ENCODE assay signal across 29 cellular contexts in the genomic region with DNA sequence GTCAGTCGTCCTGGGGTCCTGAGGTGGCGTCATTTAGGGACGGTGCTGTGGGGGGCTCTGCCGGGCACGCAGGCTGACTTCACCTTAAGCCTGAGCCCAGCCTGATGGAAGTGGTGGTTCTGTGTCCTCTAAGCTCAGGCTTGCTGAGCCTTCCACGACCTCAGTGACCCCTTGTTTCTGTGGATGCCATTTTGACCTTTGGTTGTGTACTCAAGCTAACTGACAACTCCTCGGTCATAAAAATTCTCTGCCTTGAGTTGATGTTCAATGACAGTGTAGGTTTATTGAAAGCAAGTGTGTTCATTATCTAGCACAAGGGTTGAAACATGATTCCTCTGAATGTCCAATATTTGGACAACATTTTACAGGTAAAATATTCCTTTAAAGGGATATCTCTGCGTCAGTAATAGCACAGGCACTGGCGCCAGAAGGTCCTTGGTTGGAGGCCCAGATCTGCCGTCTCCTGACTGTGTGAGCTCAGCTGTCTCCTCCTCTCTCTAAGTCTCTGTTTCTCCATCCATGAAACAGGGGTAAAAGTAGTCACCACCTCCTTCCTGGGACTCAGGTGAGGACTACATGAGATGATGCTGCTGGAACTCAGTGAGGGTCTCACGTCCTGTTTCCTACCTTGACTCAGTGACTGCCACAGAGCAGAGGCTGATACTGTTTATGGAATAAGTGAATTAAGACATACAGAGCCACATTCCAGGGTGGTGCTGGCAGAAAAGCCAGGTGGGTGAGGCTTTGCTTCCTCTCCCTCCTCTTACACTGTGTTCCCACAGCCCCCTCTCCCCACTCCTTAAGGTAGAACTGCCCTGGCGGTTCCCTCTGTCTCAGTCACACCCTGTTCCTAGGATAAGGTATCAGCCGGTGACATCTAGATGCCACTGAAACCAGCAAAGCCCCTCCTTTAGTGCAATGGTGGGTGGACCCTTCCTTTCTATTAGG.
DNase-seq lines count a peak whose midpoint lies in the region; ATAC-seq and TF ChIP-seq lines count a peak whose summit lies in the region.
"Had no signal": no experiment of that assay in that cellular context is flagged by ENCODE, and none has a peak within 500 bp of the region (broad histone marks: within the 10 kb centered on the region; RNA-seq: fewer than 3 reads in every experiment).

No MANE protein-coding gene starts in this region.

- H3K4me3 ChIP-seq in Caco-2 (ENCODE audit: low read depth, low read length) (peak overlapping the region; percentile 16), MG63 (no peak overlapping the region)
- H3K4me3 ChIP-seq: ascending aorta, GM12878, heart left ventricle, SK-N-MC, suprapubic skin, vagina had no signal

- peak; percentile 79 to 92 for DNase-seq in Caco-2
- no peak for DNase-seq in activated naive CD8-positive, alpha-beta T cell treated with anti-CD3 and anti-CD28 coated beads for 36 hours
- DNase-seq in left lobe of liver (ENCODE audit: low spot score), result no peak
- DNase-seq in renal cortical epithelial cell (ENCODE audit: low read depth), result peak; percentile 84
- no peak for DNase-seq in MG63
- no peak for DNase-seq in NCI-H1048 (lab: John Stamatoyannopoulos, UW)
- DNase-seq in activated CD4-positive, alpha-beta memory T cell treated with anti-CD3 and anti-CD28 coated beads for 36 hours, result no peak
- DNase-seq: activated CD8-positive, alpha-beta memory T cell treated with anti-CD3 and anti-CD28 coated beads, Interleukin-2, amount 50 U/mL, for 4 hours; C1 segment of cervical spinal cord; effector CD8-positive, alpha-beta T cell; HCEC 1CT; left cardiac atrium; mesenchymal stem cell; NCI-H187 treated with DMSO at 0.1 percent for 48 hours; NCI-H345; NCI-H774; RPMI8226; T-helper 2 cell had no signal

- H3K36me3 Mint-ChIP-seq in Caco-2 (ENCODE audit: insufficient read depth, unreplicated experiment), result peaks cover 26% of the 10 kb centered on the region
- peaks cover 4% of the 10 kb centered on the region for H3K36me3 Mint-ChIP-seq in activated naive CD8-positive, alpha-beta T cell treated with anti-CD3 and anti-CD28 coated beads for 36 hours
- H3K36me3 Mint-ChIP-seq in activated CD4-positive, alpha-beta memory T cell treated with anti-CD3 and anti-CD28 coated beads for 36 hours, result no peaks in the 10 kb centered on the region
- H3K36me3 Mint-ChIP-seq: activated naive CD4-positive, alpha-beta T cell treated with anti-CD3 and anti-CD28 coated beads, Interleukin-2, amount 50 U/mL, for 72 hours had no signal

- BruUV-seq in Caco-2 (replicated peaks; lab: Mats Ljungman, UMichigan), result TSS peak; percentile 92

- H3K9me3 Mint-ChIP-seq in Caco-2 (ENCODE audit: unreplicated experiment), result peaks cover 20% of the 10 kb centered on the region
- H3K9me3 Mint-ChIP-seq in activated naive CD8-positive, alpha-beta T cell treated with anti-CD3 and anti-CD28 coated beads for 36 hours, result peaks cover 6% of the 10 kb centered on the region
- H3K9me3 Mint-ChIP-seq in activated CD4-positive, alpha-beta memory T cell treated with anti-CD3 and anti-CD28 coated beads for 36 hours, result peaks cover 2% of the 10 kb centered on the region
- H3K9me3 Mint-ChIP-seq: central memory CD8-positive, alpha-beta T cell had no signal

- H3K4me3 Mint-ChIP-seq in Caco-2 (ENCODE audit: unreplicated experiment), result peak overlapping the region; percentile 66
- H3K4me3 Mint-ChIP-seq in activated naive CD8-positive, alpha-beta T cell treated with anti-CD3 and anti-CD28 coated beads for 36 hours, result no peak overlapping the region
- no peak overlapping the region for H3K4me3 Mint-ChIP-seq in activated CD4-positive, alpha-beta memory T cell treated with anti-CD3 and anti-CD28 coated beads for 36 hours
- H3K4me3 Mint-ChIP-seq: central memory CD8-positive, alpha-beta T cell had no signal

- CTCF ChIA-PET in Caco-2 (lab: Charles Lee), result interaction anchor here (0.7 to 2.1 kb wide), 9 partner anchors 12 to 155 kb away, joined by 3 to 16 read pairs (median 4); a partner anchor contains a TSS
- CTCF ChIA-PET in activated CD4-positive, alpha-beta memory T cell treated with anti-CD3 and anti-CD28 coated beads for 36 hours (lab: Charles Lee), result interaction anchor here (0.9 to 1.4 kb wide), 2 partner anchors 13 to 153 kb away, joined by 3 read pairs; no protein-coding TSS in a partner anchor

- intact Hi-C loops in Caco-2 (cut with micrococcal nuclease; ENCODE audit: unreplicated experiment), result loop anchor here (2.0 to 5.0 kb wide), 2 partner anchors 47 to 124 kb away; no protein-coding TSS in a partner anchor
- intact Hi-C loops in activated CD4-positive, alpha-beta memory T cell treated with anti-CD3 and anti-CD28 coated beads for 36 hours (cut with micrococcal nuclease), result no loop called here

- H3K27me3 ChIP-seq in Caco-2 (replicated peaks; ENCODE audit: control insufficient read depth, insufficient read depth, low read length) (no peaks in the 10 kb centered on the region), MG63 (peaks cover 4% of the 10 kb centered on the region; the same call in 1 of the 2 replicates)
- H3K27me3 ChIP-seq: ascending aorta, vagina had no signal

- H3K36me3 ChIP-seq in Caco-2 (ENCODE audit: control insufficient read depth, insufficient read depth, low read length) (no peaks in the 10 kb centered on the region), MG63 (no peaks in the 10 kb centered on the region)
- H3K36me3 ChIP-seq: ascending aorta, heart left ventricle, suprapubic skin, vagina had no signal

- TF ChIP-seq CTCF in Caco-2 (IDR thresholded peaks at IDR 0.05; ENCODE audit: insufficient read depth in 1 of 2, low read depth in 1 of 2, low read length in 1 of 2, severe bottlenecking in 1 of 2, unreplicated experiment in 1 of 2), result no peak

- H3K4me1 Mint-ChIP-seq in Caco-2 (ENCODE audit: low read depth, unreplicated experiment), result peaks cover 58% of the 10 kb centered on the region
- H3K4me1 Mint-ChIP-seq in activated naive CD8-positive, alpha-beta T cell treated with anti-CD3 and anti-CD28 coated beads for 36 hours, result peaks cover 27% of the 10 kb centered on the region
- H3K4me1 Mint-ChIP-seq in activated CD4-positive, alpha-beta memory T cell treated with anti-CD3 and anti-CD28 coated beads for 36 hours (ENCODE audit: low read depth), result no peaks in the 10 kb centered on the region
- H3K4me1 Mint-ChIP-seq: central memory CD8-positive, alpha-beta T cell had no signal

- peak overlapping the region; percentile 90 for H3K27ac Mint-ChIP-seq in Caco-2 (ENCODE audit: unreplicated experiment)
- peak overlapping the region; percentile 11 for H3K27ac Mint-ChIP-seq in activated naive CD8-positive, alpha-beta T cell treated with anti-CD3 and anti-CD28 coated beads for 36 hours
- no peak overlapping the region for H3K27ac Mint-ChIP-seq in activated CD4-positive, alpha-beta memory T cell treated with anti-CD3 and anti-CD28 coated beads for 36 hours
- H3K27ac Mint-ChIP-seq: activated naive CD4-positive, alpha-beta T cell treated with anti-CD3 and anti-CD28 coated beads, Interleukin-2, amount 50 U/mL, for 72 hours; activated T-helper 2 cell treated with anti-CD3 and anti-CD28 coated beads, Interferon-gamma antibody, Interleukin-2, Interleukin-4, amounts not matched to agents 10 μg/mL and 5 μg/mL and 100 μg/mL, durations not matched to agents 14 hours and 24 hours and 36 hours had no signal

- H3K4me1 ChIP-seq in Caco-2, result peaks cover 65% of the 10 kb centered on the region
- H3K4me1 ChIP-seq: ascending aorta, parathyroid adenoma, suprapubic skin had no signal

- POLR2A ChIA-PET in Caco-2 (lab: Charles Lee), result interaction anchor here (0.6 to 1.3 kb wide), 5 partner anchors 9 to 125 kb away, joined by 3 to 4 read pairs (median 3); no protein-coding TSS in a partner anchor
- POLR2A ChIA-PET in activated CD4-positive, alpha-beta memory T cell treated with anti-CD3 and anti-CD28 coated beads for 36 hours (lab: Charles Lee), result no interaction called here

- ATAC-seq in left lobe of liver (peak; percentile 69), HG03095 (IDR thresholded peaks at IDR 0.05; ENCODE audit: unreplicated experiment) (no peak)
- ATAC-seq: activated naive CD4-positive, alpha-beta T cell treated with anti-CD3 and anti-CD28 coated beads, Interleukin-2, amount 50 U/mL, for 72 hours; GM12878; heart left ventricle; left cardiac atrium had no signal

- H3K9me3 ChIP-seq in Caco-2 (peaks cover 3% of the 10 kb centered on the region; the same call in 1 of the 2 replicates), MG63 (no peaks in the 10 kb centered on the region)
- H3K9me3 ChIP-seq: ascending aorta, heart left ventricle, suprapubic skin, vagina had no signal

- no peaks in the 10 kb centered on the region for H3K27me3 Mint-ChIP-seq in Caco-2 (ENCODE audit: insufficient read depth, unreplicated experiment)
- no peaks in the 10 kb centered on the region for H3K27me3 Mint-ChIP-seq in activated naive CD8-positive, alpha-beta T cell treated with anti-CD3 and anti-CD28 coated beads for 36 hours
- H3K27me3 Mint-ChIP-seq in activated CD4-positive, alpha-beta memory T cell treated with anti-CD3 and anti-CD28 coated beads for 36 hours, result peaks cover 23% of the 10 kb centered on the region

Comparison
In these comparisons a context has a peak if more than half of its experiments do, and no peak if none do; other contexts are left out.
1. DNase-seq: peak in Caco-2 (2 of 2) and renal cortical epithelial cell (single experiment); none in activated naive CD8-positive, alpha-beta T cell treated with anti-CD3 and anti-CD28 coated beads for 36 hours (single experiment), left lobe of liver (single experiment), MG63 (single experiment), NCI-H1048 (single experiment) and activated CD4-positive, alpha-beta memory T cell treated with anti-CD3 and anti-CD28 coated beads for 36 hours (single experiment).